ENCODE assay signal across 31 cellular contexts in the genomic region with DNA sequence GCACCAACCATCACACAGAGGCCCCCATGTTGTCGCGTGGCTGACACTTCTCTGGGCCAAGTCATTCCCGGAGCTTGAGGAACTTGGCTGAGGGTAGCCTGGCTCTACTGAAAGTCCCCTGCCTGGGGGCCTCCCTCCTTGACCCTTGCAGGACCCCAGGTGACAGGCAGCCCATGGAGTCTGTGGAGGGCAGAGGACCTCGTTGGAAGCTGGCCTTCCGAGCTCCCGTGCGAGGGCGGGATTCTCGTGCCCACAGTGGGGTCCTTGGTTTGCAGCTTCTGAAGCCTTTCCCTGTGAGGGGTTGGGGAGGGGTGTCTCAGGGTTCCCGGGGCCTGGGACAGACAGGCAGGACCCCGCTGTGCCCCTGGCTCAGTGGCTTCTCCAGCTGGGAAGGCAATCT. TPM values are rescaled to one million over a fixed set of nuclear protein-coding genes. Genes with fewer than 3 reads are reported as not detected.
"Had no signal": no experiment of that assay in that cellular context is flagged by ENCODE, and none has a peak within 500 bp of the region (broad histone marks: within the 10 kb centered on the region; RNA-seq: fewer than 3 reads in every experiment).

No MANE protein-coding gene starts in this region.

- H3K27me3 ChIP-seq: breast epithelium, esophagus squamous epithelium, ovary, testis, uterus had no signal

- H3K9me3 ChIP-seq: breast epithelium, esophagus squamous epithelium, neutrophil, ovary, spleen, testis, uterus had no signal

- H3K36me3 ChIP-seq: breast epithelium, esophagus squamous epithelium, neutrophil, ovary, spleen, uterus had no signal

- ATAC-seq: activated CD8-positive, alpha-beta T cell treated with anti-CD3 and anti-CD28 coated beads for 36 hours; activated naive CD8-positive, alpha-beta T cell treated with anti-CD3 and anti-CD28 coated beads, Interleukin-2, amount 50 U/mL, for 24 hours; activated T-cell treated with anti-CD3 and anti-CD28 coated beads, Interleukin-2, amount 50 U/mL, for 4 hours; activated T-helper 17 cell treated with anti-CD3 and anti-CD28 coated beads, Interleukin-2, amount 50 U/mL, for 72 hours; left lobe of liver had no signal

- H3K27ac ChIP-seq: breast epithelium, neutrophil, ovary, testis, uterus had no signal

- H3K9me3 Mint-ChIP-seq: activated B cell treated with CpG ODN at 0.5 μM for 24 hours; activated CD8-positive, alpha-beta T cell treated with anti-CD3 and anti-CD28 coated beads for 36 hours; activated naive CD4-positive, alpha-beta T cell treated with anti-CD3 and anti-CD28 coated beads, Interleukin-2, amount 50 U/mL, for 24 hours; activated naive CD8-positive, alpha-beta T cell treated with anti-CD3 and anti-CD28 coated beads, Interleukin-2, amount 50 U/mL, for 24 hours; activated T-cell treated with anti-CD3 and anti-CD28 coated beads, Interleukin-2, amount 50 U/mL, for 4 hours; activated T-helper 17 cell treated with anti-CD3 and anti-CD28 coated beads, Interleukin-2, amount 50 U/mL, for 72 hours; central memory CD8-positive, alpha-beta T cell; dendritic cell treated with granulocyte-macrophage colony-stimulating factor and Interleukin-4, amounts not matched to agents 40 ng/mL and 50 ng/mL, for 4 days; immature natural killer cell; nephron had no signal

- H3K4me1 Mint-ChIP-seq: activated T-helper 17 cell treated with anti-CD3 and anti-CD28 coated beads, Interleukin-2, amount 50 U/mL, for 72 hours had no signal

- H3K36me3 Mint-ChIP-seq: activated naive CD4-positive, alpha-beta T cell treated with anti-CD3 and anti-CD28 coated beads, Interleukin-2, amount 50 U/mL, for 24 hours; immature natural killer cell had no signal

- H3K27me3 Mint-ChIP-seq: activated CD8-positive, alpha-beta T cell treated with anti-CD3 and anti-CD28 coated beads for 36 hours; activated naive CD8-positive, alpha-beta T cell treated with anti-CD3 and anti-CD28 coated beads, Interleukin-2, amount 50 U/mL, for 24 hours; activated T-helper 17 cell treated with anti-CD3 and anti-CD28 coated beads, Interleukin-2, amount 50 U/mL, for 72 hours; central memory CD8-positive, alpha-beta T cell; progenitor cell of endocrine pancreas had no signal

- H3K4me3 ChIP-seq: breast epithelium, esophagus squamous epithelium, lung, ovary, spleen, testis, uterus had no signal

- H3K4me3 Mint-ChIP-seq: activated B cell treated with CpG ODN at 0.5 μM for 24 hours; activated CD8-positive, alpha-beta T cell treated with anti-CD3 and anti-CD28 coated beads for 36 hours; activated naive CD4-positive, alpha-beta T cell treated with anti-CD3 and anti-CD28 coated beads, Interleukin-2, amount 50 U/mL, for 24 hours; activated naive CD8-positive, alpha-beta T cell treated with anti-CD3 and anti-CD28 coated beads, Interleukin-2, amount 50 U/mL, for 24 hours; activated T-cell treated with anti-CD3 and anti-CD28 coated beads, Interleukin-2, amount 50 U/mL, for 4 hours; activated T-helper 17 cell treated with anti-CD3 and anti-CD28 coated beads, Interleukin-2, amount 50 U/mL, for 72 hours; central memory CD8-positive, alpha-beta T cell; dendritic cell treated with granulocyte-macrophage colony-stimulating factor and Interleukin-4, amounts not matched to agents 40 ng/mL and 50 ng/mL, for 4 days; nephron had no signal

- H3K27ac Mint-ChIP-seq: activated B cell treated with CpG ODN at 0.5 μM for 24 hours; activated CD8-positive, alpha-beta T cell treated with anti-CD3 and anti-CD28 coated beads for 36 hours; activated naive CD4-positive, alpha-beta T cell treated with anti-CD3 and anti-CD28 coated beads, Interleukin-2, amount 50 U/mL, for 24 hours; activated naive CD8-positive, alpha-beta T cell treated with anti-CD3 and anti-CD28 coated beads, Interleukin-2, amount 50 U/mL, for 24 hours; activated T-helper 17 cell treated with anti-CD3 and anti-CD28 coated beads, Interleukin-2, amount 50 U/mL, for 72 hours; dendritic cell treated with granulocyte-macrophage colony-stimulating factor and Interleukin-4, amounts not matched to agents 40 ng/mL and 50 ng/mL, for 4 days; nephron; progenitor cell of endocrine pancreas had no signal

- H3K4me1 ChIP-seq: breast epithelium, uterus had no signal

- DNase-seq: activated B cell treated with CpG ODN at 0.5 μM for 24 hours; activated CD4-positive, alpha-beta T cell treated with anti-CD3 and anti-CD28 coated beads, Interleukin-2, amount 50 U/mL, for 1 hour; activated CD8-positive, alpha-beta T cell treated with anti-CD3 and anti-CD28 coated beads for 36 hours; activated gamma-delta T cell treated with Interleukin-2 at 50 U/mL for 16 hours; activated naive CD8-positive, alpha-beta T cell treated with anti-CD3 and anti-CD28 coated beads, Interleukin-2, amount 50 U/mL, for 24 hours; activated T-cell treated with anti-CD3 and anti-CD28 coated beads, Interleukin-2, amount 50 U/mL, for 4 hours; esophagus squamous epithelium; hypothalamus; immature natural killer cell; mesendoderm; ovary; retina; spleen; stimulated activated naive CD4-positive, alpha-beta T cell; T-helper 2 cell; testis; trophoblast cell; uterus had no signal

RNA-seq across cellular contexts. Expression of a gene that starts 16.4 kb away (rescaled TPM):
- total RNA-seq: activated B cell treated with CpG ODN at 0.5 μM for 24 hours; activated CD8-positive, alpha-beta T cell treated with anti-CD3 and anti-CD28 coated beads for 36 hours; activated T-cell treated with anti-CD3 and anti-CD28 coated beads, Interleukin-2, amount 50 U/mL, for 4 hours; activated T-helper 17 cell treated with anti-CD3 and anti-CD28 coated beads, Interleukin-2, amount 50 U/mL, for 72 hours; esophagus squamous epithelium; frontal cortex; kidney epithelial cell; left lobe of liver; mononuclear cell; spleen had no signal
- polyA plus RNA-seq: immature natural killer cell had no signal
